ENCODE assay signal across 16 cellular contexts in the genomic region with DNA sequence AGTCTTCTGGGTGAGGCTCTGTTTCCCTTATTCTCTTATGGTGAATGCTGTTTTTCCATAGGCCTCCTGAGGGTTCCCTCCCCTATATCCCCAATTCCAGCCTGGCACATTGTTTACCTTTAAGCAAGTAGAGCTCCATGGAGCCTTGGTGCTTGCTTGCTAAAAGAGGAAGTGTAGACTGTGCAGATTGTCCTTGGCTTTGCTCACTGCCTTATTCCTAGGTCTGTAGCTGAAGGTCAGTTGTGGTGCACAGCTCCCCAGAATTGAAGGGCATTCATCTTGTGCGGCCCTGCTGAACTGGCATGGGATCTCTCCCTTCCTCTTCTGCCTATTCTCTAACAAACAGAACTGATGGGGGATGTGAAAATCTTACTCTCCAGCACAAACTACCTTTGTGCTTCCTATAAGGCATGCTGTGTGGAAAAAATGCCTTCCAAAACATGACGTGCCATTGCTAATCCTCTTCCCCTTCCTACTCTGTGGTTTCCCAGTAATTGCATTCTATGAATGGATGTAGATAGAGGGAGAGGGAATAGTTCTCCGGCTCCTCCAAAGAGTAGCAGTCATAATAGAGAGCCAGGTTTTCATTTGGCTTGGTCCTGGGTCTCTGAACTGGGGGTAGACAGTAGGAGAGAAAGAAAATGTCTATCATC. TPM values are rescaled to one million over a fixed set of nuclear protein-coding genes. Genes with fewer than 3 reads are reported as not detected.
A peak's percentile ranks its signal among the peaks of the same experiment; 100 is the strongest.
DNase-seq lines count a peak whose midpoint lies in the region; ATAC-seq, FAIRE-seq and TF ChIP-seq lines count a peak whose summit lies in the region.
"Had no signal": no experiment of that assay in that cellular context is flagged by ENCODE, and none has a peak within 500 bp of the region (broad histone marks: within the 10 kb centered on the region; RNA-seq: fewer than 3 reads in every experiment).

No MANE protein-coding gene starts in this region.

- peaks cover 9% of the 10 kb centered on the region for H3K36me3 Mint-ChIP-seq in nephron progenitor cell (ENCODE audit: low read depth)
- H3K36me3 Mint-ChIP-seq in natural killer cell treated with Interleukin-12 subunit alpha and Interleukin-12 subunit beta and Interleukin-15 and Interleukin-18, amount 100 ng/mL, for 72 hours: peaks cover 5% of the 10 kb centered on the region

- whole genome bisulfite sequencing in GM12878 (ENCODE audit: insufficient coverage, insufficient replicate concordance, low lambda C conversion rate, missing lambda C conversion rate): 52% methylated on average over 3 of the region's 3 CpGs

- DNase-seq in GF-D8 (lab: John Stamatoyannopoulos, UW) (peak; percentile 41), NOMO-1 treated with dmso at 0.1 percent for 144 hours (lab: John Stamatoyannopoulos, UW; ENCODE audit: unreplicated experiment) (peak; percentile 63), GM12878 (ENCODE audit: low read depth, low spot score) (no peak), nephron progenitor cell (no peak), NCI-H2171 (lab: John Stamatoyannopoulos, UW) (no peak), GM19240 (ENCODE audit: insufficient read length, low spot score) (no peak)
- no peak for DNase-seq in natural killer cell treated with Interleukin-12 subunit alpha and Interleukin-12 subunit beta and Interleukin-15 and Interleukin-18, amount 100 ng/mL, for 72 hours (ENCODE audit: low spot score)
- DNase-seq: BE2C; cortex of kidney; DND-41; NCI-H2029; SK-N-SH; stimulated activated CD4-positive, alpha-beta T cell treated with anti-CD3 and anti-CD28 coated beads, Interleukin-4, amount 100 ng/mL, for 24 hours; stimulated activated naive B cell treated with anti-CD40 and anti-IgM and Interleukin-4, amounts not matched to agents 10 μg/mL and 1 μg/mL and 100 μg/mL, for 72 hours had no signal

- H3K4me1 Mint-ChIP-seq in nephron progenitor cell: peaks cover 27% of the 10 kb centered on the region
- H3K4me1 Mint-ChIP-seq in natural killer cell treated with Interleukin-12 subunit alpha and Interleukin-12 subunit beta and Interleukin-15 and Interleukin-18, amount 100 ng/mL, for 72 hours (ENCODE audit: low read depth in 2 of 2): peaks cover 15 to 26% of the 10 kb centered on the region in 2 donors

- peak overlapping the region; percentile 53 for H3K27ac Mint-ChIP-seq in nephron progenitor cell
- no peak overlapping the region for H3K27ac Mint-ChIP-seq in natural killer cell treated with Interleukin-12 subunit alpha and Interleukin-12 subunit beta and Interleukin-15 and Interleukin-18, amount 100 ng/mL, for 72 hours
- H3K27ac Mint-ChIP-seq: stimulated activated naive B cell treated with anti-CD40 and anti-IgM and Interleukin-4, amounts not matched to agents 10 μg/mL and 1 μg/mL and 100 μg/mL, for 72 hours had no signal

- H3K79me2 ChIP-seq in GM12878 (ENCODE audit: control insufficient read depth, insufficient read depth, low read length): no peaks in the 10 kb centered on the region

- H3K27me3 ChIP-seq in GM12878 (replicated peaks in 1 of 2; ENCODE audit: control insufficient read depth in 2 of 2, insufficient read depth in 2 of 2, low read length in 1 of 2): no peaks in the 10 kb centered on the region
- H3K27me3 ChIP-seq: BE2C had no signal

- H2AFZ ChIP-seq in GM12878 (ENCODE audit: control insufficient read depth, low read depth, low read length): no peak overlapping the region

- no peak overlapping the region for H3K4me2 ChIP-seq in GM12878 (ENCODE audit: control insufficient read depth, insufficient read depth)
- H3K4me2 ChIP-seq: SK-N-SH had no signal

- TF ChIP-seq CTCF in GM12878 (IDR thresholded peaks at IDR 0.05 in 2 of 3, conservative IDR thresholded peaks at IDR 0.05 in 1 of 3; ENCODE audit: control insufficient read depth in 2 of 3, extremely low read depth in 1 of 3, insufficient read depth in 1 of 3, low read depth in 3 of 3, low read length in 3 of 3) (no peak), nephron progenitor cell (IDR thresholded peaks at IDR 0.05) (no peak)

- TF ChIP-seq POLR2A in GM12878 (IDR thresholded peaks at IDR 0.05; ENCODE audit: low read depth, low read length): no peak

- intact Hi-C loops in GM12878 (cut with micrococcal nuclease; ENCODE audit: unreplicated experiment): no loop called here

- ATAC-seq in GM12878 (no peak), HG02981 (IDR thresholded peaks at IDR 0.05; ENCODE audit: unreplicated experiment) (no peak)
- ATAC-seq in natural killer cell treated with Interleukin-12 subunit alpha and Interleukin-12 subunit beta and Interleukin-15 and Interleukin-18, amount 100 ng/mL, for 72 hours: no peak
- ATAC-seq: stimulated activated naive B cell treated with anti-CD40 and anti-IgM and Interleukin-4, amounts not matched to agents 10 μg/mL and 1 μg/mL and 100 μg/mL, for 72 hours had no signal

- POLR2A ChIA-PET in GM12878 (lab: Charles Lee): no interaction called here

- TF ChIP-seq RAD21 in GM12878 (IDR thresholded peaks at IDR 0.05; ENCODE audit: insufficient read depth, low read depth, low read length): no peak

- H3K9me3 ChIP-seq in GM12878 (replicated peaks; ENCODE audit: control insufficient read depth, insufficient read depth, low read length): no peaks in the 10 kb centered on the region
- H3K9me3 ChIP-seq: BE2C, prostate gland, SK-N-SH had no signal

- SMC1A ChIA-PET in GM12878 (lab: Charles Lee; ENCODE audit: uncharacterized antibody, unreplicated experiment): interaction anchor here (1.5 kb wide), 1 partner anchor 995 kb away, joined by 4 read pairs; no protein-coding TSS in a partner anchor

- H3K27me3 Mint-ChIP-seq in nephron progenitor cell (ENCODE audit: low read depth, poor library complexity): peaks cover 41% of the 10 kb centered on the region
- H3K27me3 Mint-ChIP-seq in natural killer cell treated with Interleukin-12 subunit alpha and Interleukin-12 subunit beta and Interleukin-15 and Interleukin-18, amount 100 ng/mL, for 72 hours: peaks cover 0 to 9% of the 10 kb centered on the region in 2 donors
- H3K27me3 Mint-ChIP-seq: stimulated activated naive B cell treated with anti-CD40 and anti-IgM and Interleukin-4, amounts not matched to agents 10 μg/mL and 1 μg/mL and 100 μg/mL, for 72 hours had no signal

- no TSS peak for BruUV-seq in GM12878 (replicated peaks; lab: Mats Ljungman, UMichigan)

- CTCF ChIA-PET in GM12878 (lab: Yijun Ruan, JAX): interaction anchor here (1.0 to 1.6 kb wide), 4 partner anchors 15 to 1012 kb away, joined by 3 to 7 read pairs (median 4); no protein-coding TSS in a partner anchor

- H3K27ac ChIP-seq in GM12878 (ENCODE audit: control insufficient read depth, insufficient read depth): no peak overlapping the region
- H3K27ac ChIP-seq: prostate gland had no signal

- peaks cover 6% of the 10 kb centered on the region for H3K9me3 Mint-ChIP-seq in nephron progenitor cell
- no peaks in the 10 kb centered on the region for H3K9me3 Mint-ChIP-seq in natural killer cell treated with Interleukin-12 subunit alpha and Interleukin-12 subunit beta and Interleukin-15 and Interleukin-18, amount 100 ng/mL, for 72 hours

- no peak for TF ChIP-seq EP300 in GM12878 (IDR thresholded peaks at IDR 0.05; ENCODE audit: borderline replicate concordance in 1 of 2, control insufficient read depth in 1 of 2, low read depth in 2 of 2, low read length in 2 of 2)

- H3K4me3 Mint-ChIP-seq in nephron progenitor cell: no peak overlapping the region
- no peak overlapping the region for H3K4me3 Mint-ChIP-seq in natural killer cell treated with Interleukin-12 subunit alpha and Interleukin-12 subunit beta and Interleukin-15 and Interleukin-18, amount 100 ng/mL, for 72 hours
- H3K4me3 Mint-ChIP-seq: stimulated activated naive B cell treated with anti-CD40 and anti-IgM and Interleukin-4, amounts not matched to agents 10 μg/mL and 1 μg/mL and 100 μg/mL, for 72 hours had no signal

- H3K4me3 ChIP-seq in GM12878: no peak overlapping the region
- H3K4me3 ChIP-seq: prostate gland had no signal

- RAD21 ChIA-PET in GM12878 (lab: Charles Lee; ENCODE audit: unreplicated experiment): interaction anchor here (1.5 kb wide), 1 partner anchor 15 kb away, joined by 3 read pairs; no protein-coding TSS in a partner anchor

- H3K36me3 ChIP-seq in GM12878 (ENCODE audit: control insufficient read depth in 2 of 2, insufficient read depth in 2 of 2, low read length in 1 of 2): no peaks in the 10 kb centered on the region
- H3K36me3 ChIP-seq: BE2C, prostate gland had no signal

- in situ Hi-C loops in GM12878 (cut with MboI): no loop called here

- H3K9ac ChIP-seq in GM12878 (ENCODE audit: control insufficient read depth, insufficient read depth, low read length): no peak overlapping the region
- H3K9ac ChIP-seq: SK-N-SH had no signal

- no peak for FAIRE-seq in GM12878 (lab: Jason Lieb, UNC)

- no peaks in the 10 kb centered on the region for H4K20me1 ChIP-seq in GM12878 (ENCODE audit: control insufficient read depth, insufficient read depth)

- peaks cover under 1% of the 10 kb centered on the region; the same call in 1 of the 2 replicates for H3K4me1 ChIP-seq in GM12878 (ENCODE audit: control insufficient read depth, insufficient read depth, low read length)
- H3K4me1 ChIP-seq: BE2C, prostate gland had no signal

RNA-seq across cellular contexts. Expression of a gene that starts 34.2 kb away (rescaled TPM):
- not detected in 2 replicates for total RNA-seq in GM12878 (2013; cell fraction: nucleolus; rRNA removed)
- total RNA-seq in GM12878 (2014; rRNA removed): not detected in 2 replicates
- total RNA-seq in GM12878 (2014; rRNA removed; fragmentation: Illumina TruSeq; extraction: Trizol): not detected in 2 replicates
- not detected in 2 replicates for total RNA-seq in GM12878 (2021)
- polyA plus RNA-seq in GM12878 (2011; ENCODE audit: low read depth): not detected
- not detected in 2 replicates for polyA plus RNA-seq in GM12878 (2011; rRNA removed)
- polyA plus RNA-seq in GM12878 (2011; cell fraction: cytosol; rRNA removed): not detected in 2 replicates
- polyA plus RNA-seq in GM12878 (2011; cell fraction: nucleus; rRNA removed): not detected in 2 replicates
- polyA plus RNA-seq in GM12878 (2012): not detected in 2 replicates
- not detected in 2 replicates for polyA plus RNA-seq in GM12878 (2014; fragmentation: Illumina TruSeq; extraction: Trizol)
- not detected for polyA plus RNA-seq in GM12878 (2014; fragmentation: Nextera tagmentation; extraction: Ambion mirVana)
- polyA plus RNA-seq in GM12878 (2014; rRNA removed): not detected in 2 replicates
- polyA plus RNA-seq in GM12878 (2016; fragmentation: Nextera tagmentation; extraction: Ambion mirVana): not detected
- polyA minus RNA-seq in GM12878 (2011; rRNA and poly(A)+ RNA removed): not detected in 2 replicates
- not detected in 2 replicates for polyA minus RNA-seq in GM12878 (2011; cell fraction: cytosol; rRNA and poly(A)+ RNA removed)
- polyA minus RNA-seq in GM12878 (2011; cell fraction: nucleus; rRNA and poly(A)+ RNA removed): not detected in 2 replicates
- total RNA-seq in natural killer cell treated with Interleukin-12 subunit alpha and Interleukin-12 subunit beta and Interleukin-15 and Interleukin-18, amount 100 ng/mL, for 72 hours: not detected
- total RNA-seq: prostate gland had no signal
- polyA plus RNA-seq: SK-N-SH had no signal

Comparison
In these comparisons a context has a peak if more than half of its experiments do, and no peak if none do; other contexts are left out.
1. DNase-seq: peak in GF-D8 (single experiment) and NOMO-1 treated with dmso at 0.1 percent for 144 hours (single experiment); none in GM12878 (single experiment), nephron progenitor cell (single experiment), natural killer cell treated with Interleukin-12 subunit alpha and Interleukin-12 subunit beta and Interleukin-15 and Interleukin-18, amount 100 ng/mL, for 72 hours (single experiment), NCI-H2171 (single experiment) and GM19240 (single experiment).